ENCODE assay signal across 10 cellular contexts in genomic region chrX:119684916-119685224, GRCh38. TPM values are rescaled to one million over a fixed set of nuclear protein-coding genes. Genes with fewer than 3 reads are reported as not detected.
DNase-seq lines count a peak whose midpoint lies in the region; ATAC-seq and TF ChIP-seq lines count a peak whose summit lies in the region.
"Had no signal": no experiment of that assay in that cellular context is flagged by ENCODE, and none has a peak within 500 bp of the region (broad histone marks: within the 10 kb centered on the region; RNA-seq: fewer than 3 reads in every experiment).

No MANE protein-coding gene starts in this region.

- H3K27me3 ChIP-seq in right lobe of liver (no peaks in the 10 kb centered on the region), thoracic aorta (replicated peaks; ENCODE audit: insufficient read depth) (no peaks in the 10 kb centered on the region), MG63 (no peaks in the 10 kb centered on the region)

- CTCF ChIA-PET in activated CD4-positive, alpha-beta memory T cell treated with anti-CD3 and anti-CD28 coated beads, Interleukin-2, amount 10 ng/mL, durations not matched to agents 7 days and 5 days (lab: Charles Lee) = interaction anchor here (1.1 to 2.9 kb wide), 3 partner anchors 9 to 78 kb away, joined by 4 to 10 read pairs (median 7); partner anchors contain the start of genes NKRF and SEPTIN6

- DNase-seq in activated T-cell treated with anti-CD3 and anti-CD28 coated beads, Interleukin-2, amount 50 U/mL, for 72 hours = no peak
- DNase-seq in activated T-cell treated with anti-CD3 and anti-CD28 coated beads for 4 hours = no peak
- no peak for DNase-seq in activated CD4-positive, alpha-beta memory T cell treated with anti-CD3 and anti-CD28 coated beads, Interleukin-2, amount 10 ng/mL, durations not matched to agents 7 days and 5 days
- no peak for DNase-seq in right lobe of liver
- no peak for DNase-seq in thoracic aorta (ENCODE audit: low spot score)
- DNase-seq in MG63 = no peak
- DNase-seq: stimulated activated CD4-positive, alpha-beta T cell treated with anti-CD3 and anti-CD28 coated beads, Interleukin-12 subunit alpha, Interleukin-12 subunit beta, amount 100 ng/mL, for 4 hours had no signal

- H3K36me3 ChIP-seq in right lobe of liver = no peaks in the 10 kb centered on the region
- H3K36me3 ChIP-seq in thoracic aorta = no peaks in the 10 kb centered on the region
- H3K36me3 ChIP-seq in MG63 = no peaks in the 10 kb centered on the region

- H3K4me3 ChIP-seq in right lobe of liver = no peak overlapping the region
- peak overlapping the region; percentile 17 for H3K4me3 ChIP-seq in thoracic aorta
- H3K4me3 ChIP-seq in MG63 = no peak overlapping the region
- H3K4me3 ChIP-seq: SK-N-MC had no signal

- peaks cover under 1 to 7% of the 10 kb centered on the region in 2 donors for H3K36me3 Mint-ChIP-seq in activated T-cell treated with anti-CD3 and anti-CD28 coated beads, Interleukin-2, amount 50 U/mL, for 72 hours (ENCODE audit: insufficient read depth in 2 of 2)
- peaks cover 43% of the 10 kb centered on the region for H3K36me3 Mint-ChIP-seq in activated CD4-positive, alpha-beta memory T cell treated with anti-CD3 and anti-CD28 coated beads, Interleukin-2, amount 10 ng/mL, durations not matched to agents 7 days and 5 days (ENCODE audit: low read depth)

- peak overlapping the region; percentile 99 for H3K27ac Mint-ChIP-seq in activated T-cell treated with anti-CD3 and anti-CD28 coated beads, Interleukin-2, amount 50 U/mL, for 72 hours
- H3K27ac Mint-ChIP-seq in activated CD4-positive, alpha-beta memory T cell treated with anti-CD3 and anti-CD28 coated beads, Interleukin-2, amount 10 ng/mL, durations not matched to agents 7 days and 5 days = peak overlapping the region; percentile 100

- intact Hi-C loops in right lobe of liver (cut with DNase I) = no loop called here

- H3K27ac ChIP-seq in right lobe of liver (peak overlapping the region in 2 of 3 donors; percentile 63 to 66), thoracic aorta (peak overlapping the region in 1 of 2 donors; percentile 44)
- H3K27ac ChIP-seq: SK-N-MC had no signal

- H3K9me3 Mint-ChIP-seq in activated T-cell treated with anti-CD3 and anti-CD28 coated beads, Interleukin-2, amount 50 U/mL, for 72 hours = no peaks in the 10 kb centered on the region
- no peaks in the 10 kb centered on the region for H3K9me3 Mint-ChIP-seq in activated CD4-positive, alpha-beta memory T cell treated with anti-CD3 and anti-CD28 coated beads, Interleukin-2, amount 10 ng/mL, durations not matched to agents 7 days and 5 days

- no peak for TF ChIP-seq POLR2A in right lobe of liver (IDR thresholded peaks at IDR 0.05)

- H3K4me1 ChIP-seq in right lobe of liver (peaks cover 0 to 5% (median 0%) of the 10 kb centered on the region in 4 donors), thoracic aorta (ENCODE audit: control insufficient read depth in 1 of 2, low read depth in 2 of 2) (peaks cover 0 to 6% of the 10 kb centered on the region in 2 donors)

- no peaks in the 10 kb centered on the region for H3K27me3 Mint-ChIP-seq in activated T-cell treated with anti-CD3 and anti-CD28 coated beads, Interleukin-2, amount 50 U/mL, for 72 hours (ENCODE audit: low read depth)
- H3K27me3 Mint-ChIP-seq in activated CD4-positive, alpha-beta memory T cell treated with anti-CD3 and anti-CD28 coated beads, Interleukin-2, amount 10 ng/mL, durations not matched to agents 7 days and 5 days = no peaks in the 10 kb centered on the region

- peaks cover 87% of the 10 kb centered on the region for H3K4me1 Mint-ChIP-seq in activated T-cell treated with anti-CD3 and anti-CD28 coated beads, Interleukin-2, amount 50 U/mL, for 72 hours (ENCODE audit: low read depth)
- H3K4me1 Mint-ChIP-seq in activated CD4-positive, alpha-beta memory T cell treated with anti-CD3 and anti-CD28 coated beads, Interleukin-2, amount 10 ng/mL, durations not matched to agents 7 days and 5 days = peaks cover 66% of the 10 kb centered on the region

- TF ChIP-seq CTCF in right lobe of liver (IDR thresholded peaks at IDR 0.05) (no peak), thoracic aorta (IDR thresholded peaks at IDR 0.05) (no peak)

- no peak for ATAC-seq in activated T-cell treated with anti-CD3 and anti-CD28 coated beads, Interleukin-2, amount 50 U/mL, for 72 hours (replicated peaks in 1 of 2)
- ATAC-seq in right lobe of liver (no peak), thoracic aorta (ENCODE audit: insufficient number of reproducible peaks, low FRiP score, low read depth) (no peak), HG03378 (IDR thresholded peaks at IDR 0.05; ENCODE audit: unreplicated experiment) (no peak), GM19452 (IDR thresholded peaks at IDR 0.05; ENCODE audit: unreplicated experiment) (no peak)

- WGBS in right lobe of liver (ENCODE audit: insufficient coverage, low coverage, low lambda C conversion rate, missing lambda C conversion rate) = 25% methylated on average over 1 of the region's 1 CpG

- POLR2A ChIA-PET in activated CD4-positive, alpha-beta memory T cell treated with anti-CD3 and anti-CD28 coated beads, Interleukin-2, amount 10 ng/mL, durations not matched to agents 7 days and 5 days (lab: Charles Lee) = interaction anchor here (1.0 to 13.5 kb wide), 13 partner anchors 8 to 110 kb away, joined by 3 to 337 read pairs (median 5); partner anchors contain the start of genes NKRF, RPL39, SEPTIN6 and SOWAHD

- H3K9me3 ChIP-seq in right lobe of liver (no peaks in the 10 kb centered on the region), thoracic aorta (no peaks in the 10 kb centered on the region), MG63 (no peaks in the 10 kb centered on the region)

- H3K4me3 Mint-ChIP-seq in activated T-cell treated with anti-CD3 and anti-CD28 coated beads, Interleukin-2, amount 50 U/mL, for 72 hours = peak overlapping the region; percentile 87 to 88
- H3K4me3 Mint-ChIP-seq in activated CD4-positive, alpha-beta memory T cell treated with anti-CD3 and anti-CD28 coated beads, Interleukin-2, amount 10 ng/mL, durations not matched to agents 7 days and 5 days = peak overlapping the region; percentile 98

RNA-seq across cellular contexts. Expression of gene SEPTIN6, which starts 8.1 kb away (rescaled TPM):
- total RNA-seq in activated T-cell treated with anti-CD3 and anti-CD28 coated beads, Interleukin-2, amount 50 U/mL, for 72 hours = 100 to 1,000 TPM; 183 to 275 TPM
- total RNA-seq in activated CD4-positive, alpha-beta memory T cell treated with anti-CD3 and anti-CD28 coated beads, Interleukin-2, amount 10 ng/mL, durations not matched to agents 7 days and 5 days = 100 to 1,000 TPM; 214 to 219 TPM
- 10 to 100 TPM; 12.7 to 25.6 (median 19.6) TPM for total RNA-seq in right lobe of liver
- 10 to 100 TPM in 1 of 2 donors, 1 to 10 TPM in 1; 9.3 to 25.5 TPM for total RNA-seq in thoracic aorta
- 1.4 and 5.7 TPM in 2 replicates for total RNA-seq in MG63 (2014; rRNA removed; shearing (Covaris generic); ENCODE audit: low replicate concordance)

Comparison
In these comparisons a context has a peak if more than half of its experiments do, and no peak if none do; other contexts are left out.
1. RNA of gene SEPTIN6, which starts 8.1 kb away (total RNA-seq): 183 to 275 TPM in activated T-cell treated with anti-CD3 and anti-CD28 coated beads, Interleukin-2, amount 50 U/mL, for 72 hours and 214 to 219 TPM in activated CD4-positive, alpha-beta memory T cell treated with anti-CD3 and anti-CD28 coated beads, Interleukin-2, amount 10 ng/mL, durations not matched to agents 7 days and 5 days; 9.3 to 25.5 TPM in thoracic aorta, 12.7 to 25.6 TPM in right lobe of liver and 1.4 to 5.7 TPM in MG63; every median in the first group is over 4 times any median in the second.